10 cellular contexts compared by ENCODE assay signal in the genomic region with DNA sequence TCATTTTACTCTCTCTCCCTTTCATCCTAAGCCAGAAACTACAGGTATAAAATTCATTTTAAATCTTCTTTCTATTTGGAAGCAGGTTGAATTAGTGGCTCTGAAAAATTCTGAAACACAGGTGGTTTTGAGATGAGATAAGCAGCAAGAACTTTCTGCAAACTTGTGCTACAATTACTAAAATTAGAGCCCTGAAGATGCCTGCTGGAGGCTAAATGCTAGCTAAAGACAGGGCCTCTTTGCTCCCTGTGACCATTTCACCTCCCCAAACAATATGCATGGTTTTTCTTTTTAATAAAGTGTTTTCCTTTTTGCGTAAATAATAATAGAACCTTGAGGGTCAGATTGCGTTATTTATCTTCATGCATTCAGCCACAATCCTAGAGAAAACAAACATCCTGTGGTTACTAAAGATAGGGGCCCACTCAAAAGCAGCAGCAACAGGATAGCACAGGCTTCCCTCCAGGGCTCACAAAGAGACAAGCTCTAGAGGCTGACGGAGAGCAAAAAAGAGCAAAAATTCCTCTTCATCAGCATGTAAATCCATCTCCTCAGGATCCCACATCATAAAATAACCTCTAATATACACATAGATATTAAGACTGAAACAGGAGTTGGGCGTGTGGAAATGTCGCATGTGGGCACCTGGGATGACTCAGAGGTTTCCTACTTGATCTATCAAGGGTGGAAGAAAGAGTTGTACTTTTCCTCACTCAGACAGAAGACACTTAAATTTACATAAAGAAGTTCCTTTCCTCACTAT. TPM values are rescaled to one million over a fixed set of nuclear protein-coding genes. Genes with fewer than 3 reads are reported as not detected.
DNase-seq lines count a peak whose midpoint lies in the region; ATAC-seq and TF ChIP-seq lines count a peak whose summit lies in the region.
"Had no signal": no experiment of that assay in that cellular context is flagged by ENCODE, and none has a peak within 500 bp of the region (broad histone marks: within the 10 kb centered on the region; RNA-seq: fewer than 3 reads in every experiment).

No MANE protein-coding gene starts in this region.

- peaks cover 16% of the 10 kb centered on the region for H3F3A ChIP-seq in SK-N-SH (replicated peaks; ENCODE audit: insufficient read depth)

- no peak for TF ChIP-seq CTCF in SK-N-SH (IDR thresholded peaks at IDR 0.05)
- no peak for TF ChIP-seq CTCF in OCI-LY3 (IDR thresholded peaks at IDR 0.05; ENCODE audit: low read depth, low read length)
- no peak for TF ChIP-seq CTCF in left lung (IDR thresholded peaks at IDR 0.05)
- no peak for TF ChIP-seq CTCF in esophagus squamous epithelium (IDR thresholded peaks at IDR 0.05)

- H3K9me2 ChIP-seq in SK-N-SH: no peaks in the 10 kb centered on the region

- intact Hi-C loops in left lung (cut with DNase I) (no loop called here), esophagus squamous epithelium (cut with DNase I) (no loop called here)

- POLR2A ChIA-PET in SK-N-SH (lab: Yijun Ruan, JAX): no interaction called here

- ATAC-seq in SK-N-SH treated with all-trans-retinoic acid at 6 μM for 48 hours (no peak), HG02759 (IDR thresholded peaks at IDR 0.05; ENCODE audit: unreplicated experiment) (peak; percentile 62), left lung (peak; percentile 13)

- no peak overlapping the region for H2AFZ ChIP-seq in SK-N-SH (ENCODE audit: low read depth)
- H2AFZ ChIP-seq in OCI-LY3 (ENCODE audit: low read depth, low read length): no peak overlapping the region

- no peak for TF ChIP-seq POLR2A in esophagus squamous epithelium (IDR thresholded peaks at IDR 0.05)

- DNase-seq in SK-N-SH (no peak), left lung (no peak), EL (no peak), NCI-H2171 (lab: John Stamatoyannopoulos, UW) (no peak), esophagus squamous epithelium (lab: John Stamatoyannopoulos, UW) (no peak)

- H3K4me1 ChIP-seq in SK-N-SH (ENCODE audit: control insufficient read depth in 1 of 2, insufficient read depth in 2 of 2, low read depth in 1 of 2, low read length in 1 of 2) (peaks cover 0 to 16% of the 10 kb centered on the region in 2 experiments; a peak in 3 of 4 replicates), OCI-LY3 (ENCODE audit: low read length) (peaks cover 62% of the 10 kb centered on the region), left lung (peaks cover 31 to 40% of the 10 kb centered on the region in 2 donors), esophagus squamous epithelium (peaks cover 8 to 57% (median 24%) of the 10 kb centered on the region in 3 donors)

- H3K4me3 ChIP-seq in SK-N-SH (ENCODE audit: low read depth in 2 of 2, low read length in 1 of 2) (no peak overlapping the region), OCI-LY3 (ENCODE audit: low read length) (0 out of 2 replicates have a peak overlapping the region, but pooled peaks have one; percentile 12), left lung (no peak overlapping the region), esophagus squamous epithelium (no peak overlapping the region)

- no peaks in the 10 kb centered on the region for H3K79me2 ChIP-seq in SK-N-SH (ENCODE audit: insufficient read depth)
- no peaks in the 10 kb centered on the region for H3K79me2 ChIP-seq in OCI-LY3 (ENCODE audit: low read length)

- H3K27me3 ChIP-seq in SK-N-SH (ENCODE audit: insufficient read depth): no peaks in the 10 kb centered on the region
- 0 out of 2 replicates have a peak, but pooled peaks cover 4% of the 10 kb centered on the region for H3K27me3 ChIP-seq in OCI-LY3 (ENCODE audit: low read depth, low read length)
- no peaks in the 10 kb centered on the region for H3K27me3 ChIP-seq in left lung
- H3K27me3 ChIP-seq in esophagus squamous epithelium: no peaks in the 10 kb centered on the region

- H3K9ac ChIP-seq in SK-N-SH: no peak overlapping the region
- H3K9ac ChIP-seq in OCI-LY3 (ENCODE audit: low read length): no peak overlapping the region

- 77% methylated on average over 5 of the region's 5 CpGs for WGBS in SK-N-SH (ENCODE audit: low lambda C conversion rate)
- WGBS in esophagus squamous epithelium, 2 donors: 37 to 45% methylated on average over 5 of the region's 5 CpGs

- H4K20me1 ChIP-seq in SK-N-SH (ENCODE audit: insufficient read depth) (no peaks in the 10 kb centered on the region), OCI-LY3 (ENCODE audit: insufficient read depth, low read length) (0 out of 2 replicates have a peak, but pooled peaks cover 3% of the 10 kb centered on the region)

- H3K27ac ChIP-seq in SK-N-SH (ENCODE audit: low read depth in 2 of 2, low read length in 1 of 2) (peak overlapping the region in 1 of 2 experiments; percentile 66; a peak in 1 of 4 replicates), OCI-LY3 (ENCODE audit: low read length) (no peak overlapping the region), left lung (peak overlapping the region; percentile 37 to 75), esophagus squamous epithelium (no peak overlapping the region)
- H3K27ac ChIP-seq: neutrophil, VCaP had no signal

- H3K4me2 ChIP-seq in SK-N-SH (peak overlapping the region; percentile 39), OCI-LY3 (ENCODE audit: low read length) (peak overlapping the region; percentile 54)

- TF ChIP-seq EP300 in SK-N-SH (IDR thresholded peaks at IDR 0.05; ENCODE audit: borderline replicate concordance in 1 of 2, low read depth in 1 of 2, low read length in 1 of 2): no peak

- H3K36me3 ChIP-seq in SK-N-SH (replicated peaks in 1 of 2; ENCODE audit: control insufficient read depth in 1 of 2, insufficient read depth in 2 of 2, low read length in 1 of 2) (no peaks in the 10 kb centered on the region), OCI-LY3 (replicated peaks; ENCODE audit: low read depth, low read length) (no peaks in the 10 kb centered on the region), left lung (no peaks in the 10 kb centered on the region), esophagus squamous epithelium (no peaks in the 10 kb centered on the region)
- H3K36me3 ChIP-seq: neutrophil had no signal

- CTCF ChIA-PET in SK-N-SH (lab: Yijun Ruan, JAX): no interaction called here

- H3K9me3 ChIP-seq in SK-N-SH (no peaks in the 10 kb centered on the region), OCI-LY3 (ENCODE audit: insufficient read depth, low read length) (no peaks in the 10 kb centered on the region), left lung (no peaks in the 10 kb centered on the region), esophagus squamous epithelium (no peaks in the 10 kb centered on the region)
- H3K9me3 ChIP-seq: neutrophil had no signal

- no peak for TF ChIP-seq RAD21 in SK-N-SH (IDR thresholded peaks at IDR 0.05; ENCODE audit: low read length)

TF ChIP-seq in SK-N-SH, 30 proteins besides CTCF, POLR2A, EP300 and RAD21:
- TF ChIP-seq SIN3A (IDR thresholded peaks at IDR 0.05; ENCODE audit: borderline replicate concordance, low read depth, low read length) (no peak), NRF1 (IDR thresholded peaks at IDR 0.05; ENCODE audit: low read depth, low read length) (no peak)
- TF ChIP-seq, protein P1, sequence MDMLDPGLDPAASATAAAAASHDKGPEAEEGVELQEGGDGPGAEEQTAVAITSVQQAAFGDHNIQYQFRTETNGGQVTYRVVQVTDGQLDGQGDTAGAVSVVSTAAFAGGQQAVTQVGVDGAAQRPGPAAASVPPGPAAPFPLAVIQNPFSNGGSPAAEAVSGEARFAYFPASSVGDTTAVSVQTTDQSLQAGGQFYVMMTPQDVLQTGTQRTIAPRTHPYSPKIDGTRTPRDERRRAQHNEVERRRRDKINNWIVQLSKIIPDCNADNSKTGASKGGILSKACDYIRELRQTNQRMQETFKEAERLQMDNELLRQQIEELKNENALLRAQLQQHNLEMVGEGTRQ (IDR thresholded peaks at IDR 0.05; ENCODE audit: borderline replicate concordance, low read depth, low read length): no peak
- TF ChIP-seq, protein P2, sequence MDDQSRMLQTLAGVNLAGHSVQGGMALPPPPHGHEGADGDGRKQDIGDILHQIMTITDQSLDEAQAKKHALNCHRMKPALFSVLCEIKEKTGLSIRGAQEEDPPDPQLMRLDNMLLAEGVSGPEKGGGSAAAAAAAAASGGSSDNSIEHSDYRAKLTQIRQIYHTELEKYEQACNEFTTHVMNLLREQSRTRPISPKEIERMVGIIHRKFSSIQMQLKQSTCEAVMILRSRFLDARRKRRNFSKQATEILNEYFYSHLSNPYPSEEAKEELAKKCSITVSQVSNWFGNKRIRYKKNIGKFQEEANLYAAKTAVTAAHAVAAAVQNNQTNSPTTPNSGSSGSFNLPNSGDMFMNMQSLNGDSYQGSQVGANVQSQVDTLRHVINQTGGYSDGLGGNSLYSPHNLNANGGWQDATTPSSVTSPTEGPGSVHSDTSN (IDR thresholded peaks at IDR 0.05): no peak
TF ChIP-seq in SK-N-SH: peak in this region for 0.

TF ChIP-seq in SK-N-SH treated with all-trans-retinoic acid at 6 μM for 48 hours, 23 proteins besides CTCF, POLR2A, EP300 and RAD21:
- TF ChIP-seq, protein P3, sequence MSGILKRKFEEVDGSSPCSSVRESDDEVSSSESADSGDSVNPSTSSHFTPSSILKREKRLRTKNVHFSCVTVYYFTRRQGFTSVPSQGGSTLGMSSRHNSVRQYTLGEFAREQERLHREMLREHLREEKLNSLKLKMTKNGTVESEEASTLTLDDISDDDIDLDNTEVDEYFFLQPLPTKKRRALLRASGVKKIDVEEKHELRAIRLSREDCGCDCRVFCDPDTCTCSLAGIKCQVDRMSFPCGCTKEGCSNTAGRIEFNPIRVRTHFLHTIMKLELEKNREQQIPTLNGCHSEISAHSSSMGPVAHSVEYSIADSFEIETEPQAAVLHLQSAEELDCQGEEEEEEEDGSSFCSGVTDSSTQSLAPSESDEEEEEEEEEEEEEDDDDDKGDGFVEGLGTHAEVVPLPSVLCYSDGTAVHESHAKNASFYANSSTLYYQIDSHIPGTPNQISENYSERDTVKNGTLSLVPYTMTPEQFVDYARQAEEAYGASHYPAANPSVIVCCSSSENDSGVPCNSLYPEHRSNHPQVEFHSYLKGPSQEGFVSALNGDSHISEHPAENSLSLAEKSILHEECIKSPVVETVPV (CRISPR knock-in tag; IDR thresholded peaks at IDR 0.05): no peak
- TF ChIP-seq CREB5 (CRISPR knock-in tag; IDR thresholded peaks at IDR 0.05; ENCODE audit: low read depth): no peak

RNA-seq across cellular contexts. Expression of gene CP, which starts 26.5 kb away (rescaled TPM):
- not detected in 2 replicates for polyA plus RNA-seq in SK-N-SH (2012; rRNA removed)
- 0.03 and 0.12 TPM in 2 replicates for polyA plus RNA-seq in SK-N-SH (2012; cell fraction: cytosol; rRNA removed)
- 0.02 TPM in 1 of 2 replicates, not detected in the other for polyA plus RNA-seq in SK-N-SH (2012; cell fraction: nucleus; rRNA removed)
- total RNA-seq in left lung (10 to 100 TPM in 1 of 2 donors, 1 to 10 TPM in 1; 5.8 to 15.4 TPM), esophagus squamous epithelium (10 to 100 TPM in 2 of 4 donors, under 1 TPM in 1, not detected in 1; 0.97 to 17.9 (median 15.8) TPM)

Comparison
In these comparisons a context has a peak if more than half of its experiments do, and no peak if none do; other contexts are left out.
1. H3K27ac ChIP-seq: peak in left lung (2 of 2); none in OCI-LY3 (single experiment) and esophagus squamous epithelium (0 of 4).